8 cellular contexts compared by ENCODE assay signal in the genomic region with DNA sequence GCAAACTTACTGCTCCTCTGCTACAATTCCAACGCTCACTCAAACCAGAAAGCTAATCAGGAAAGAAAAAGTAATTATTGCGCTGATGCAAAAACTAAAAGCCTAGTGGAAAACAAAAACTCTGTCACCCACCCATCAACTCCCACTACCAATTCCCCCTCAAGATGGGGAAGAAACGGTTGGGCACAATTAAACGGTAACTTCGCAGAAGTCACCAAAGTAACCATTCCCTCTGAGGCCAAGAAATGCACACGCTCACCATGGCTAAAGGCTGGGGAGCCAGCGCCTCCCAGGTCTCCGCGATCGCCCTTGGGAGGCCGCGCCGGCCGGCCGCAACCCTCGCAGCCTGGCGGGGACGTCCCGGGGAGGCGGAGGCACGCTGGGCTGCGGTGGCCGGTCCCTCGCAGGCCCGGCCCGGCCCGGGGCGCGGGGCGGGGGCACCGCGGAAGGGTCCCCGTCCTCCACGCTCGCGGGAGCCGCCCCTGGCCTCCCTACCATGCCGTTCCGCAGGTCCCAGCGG. TPM values are rescaled to one million over a fixed set of nuclear protein-coding genes. Genes with fewer than 3 reads are reported as not detected.
DNase-seq lines count a peak whose midpoint lies in the region; ATAC-seq, FAIRE-seq and TF ChIP-seq lines count a peak whose summit lies in the region.

No MANE protein-coding gene starts in this region.

- 1% methylated on average over 39 of the region's 40 CpGs for WGBS in A549 (ENCODE audit: missing lambda C conversion rate)
- 2% methylated on average over 30 of the region's 40 CpGs; no CpG with 5 or more reads in 1 of the 2 experiments for WGBS in H1 (ENCODE audit: extremely low coverage in 1 of 2, insufficient coverage in 1 of 2, insufficient read length in 1 of 2, insufficient replicate concordance in 2 of 2, low coverage in 1 of 2, low lambda C conversion rate in 2 of 2, missing lambda C conversion rate in 1 of 2), 2 experiments

- H3K9ac ChIP-seq in H1 (replicated peaks in 1 of 4; ENCODE audit: extremely low read depth in 1 of 4, low read depth in 3 of 4, low read length in 3 of 4): peak overlapping the region; percentile 97 to 99 (median 98)

- CTCF ChIA-PET in A549 (lab: Yijun Ruan, JAX) (interaction anchor here (0.6 to 0.8 kb wide), 2 partner anchors 596 to 600 kb away, joined by 3 read pairs; no protein-coding TSS in a partner anchor), H1 (lab: Charles Lee; ENCODE audit: partially characterized antibody) (no interaction called here)

- peak overlapping the region; percentile 94 for H4K91ac ChIP-seq in H1 (replicated peaks; ENCODE audit: insufficient read length, low read length)

- FAIRE-seq in A549 (lab: Jason Lieb, UNC) (no peak), H1 (lab: Jason Lieb, UNC) (no peak), urothelium cell line (lab: Jason Lieb, UNC) (no peak)

- peak overlapping the region; percentile 6 for H3K4ac ChIP-seq in H1 (replicated peaks; ENCODE audit: insufficient read length, low read depth, low read length)

- 0 out of 3 replicates have a peak, but pooled peaks have one; percentile 7 for TF ChIP-seq CTCF in A549 (IDR thresholded peaks at IDR 0.05)
- TF ChIP-seq CTCF in Peyer's patch (IDR thresholded peaks at IDR 0.05): no peak
- no peak for TF ChIP-seq CTCF in H1 (IDR thresholded peaks at IDR 0.05; ENCODE audit: control extremely low read depth in 1 of 3, insufficient read depth in 1 of 3, low read depth in 1 of 3, low read length in 3 of 3)
- no peak for TF ChIP-seq CTCF in mesothelial cell of epicardium (IDR thresholded peaks at IDR 0.05; ENCODE audit: unreplicated experiment)

- peak overlapping the region; percentile 42; the same call in 1 of the 2 replicates for H2AK5ac ChIP-seq in H1 (ENCODE audit: low read depth, low read length)

- no peak overlapping the region for H2BK15ac ChIP-seq in H1 (ENCODE audit: low read length)

- H3K9me3 ChIP-seq in A549 (no peaks in the 10 kb centered on the region), Peyer's patch (no peaks in the 10 kb centered on the region), H1 (ENCODE audit: insufficient read depth in 2 of 2, low read depth in 1 of 2, low read length in 1 of 2) (no peaks in the 10 kb centered on the region)

- H3K4me1 ChIP-seq in A549: peaks cover 22% of the 10 kb centered on the region
- H3K4me1 ChIP-seq in Peyer's patch: peaks cover 0 to 12% (median 4%) of the 10 kb centered on the region in 4 donors
- H3K4me1 ChIP-seq in H1 (replicated peaks in 1 of 4; ENCODE audit: control insufficient read depth in 3 of 4, insufficient read depth in 4 of 4, low read length in 3 of 4): peaks cover 0 to 9% (median 6%) of the 10 kb centered on the region in 4 experiments; a peak in 4 of 7 replicates

- H3K56ac ChIP-seq in H1 (replicated peaks; ENCODE audit: insufficient read length, low read depth, low read length): peak overlapping the region; percentile 99

- no peak overlapping the region for H3K23ac ChIP-seq in H1 (ENCODE audit: insufficient read length)

- peak overlapping the region; percentile 94 for H2BK120ac ChIP-seq in H1 (replicated peaks; ENCODE audit: low read depth, low read length)

- no peak overlapping the region; the same call in 1 of the 2 replicates for H2BK12ac ChIP-seq in H1 (ENCODE audit: low read depth, low read length)

- TF ChIP-seq RAD21 in A549 (conservative IDR thresholded peaks at IDR 0.05 in 1 of 2, IDR thresholded peaks at IDR 0.05 in 1 of 2) (no peak), H1 (IDR thresholded peaks at IDR 0.05 in 1 of 2, conservative IDR thresholded peaks at IDR 0.05 in 1 of 2; ENCODE audit: low read depth in 2 of 2, low read length in 2 of 2) (no peak)

- no peaks in the 10 kb centered on the region for H3K9me3 Mint-ChIP-seq in mesothelial cell of epicardium

- POLR2A ChIA-PET in A549 (lab: Yijun Ruan, JAX) (interaction anchor here (0.5 to 1.4 kb wide), 3 partner anchors 20 to 1465 kb away, joined by 3 to 9 read pairs (median 4); partner anchors contain the start of genes ANXA2 and MINDY2), H1 (lab: Charles Lee; ENCODE audit: partially characterized antibody) (interaction anchor here (0.6 to 2.1 kb wide), 3 partner anchors 21 to 161 kb away, joined by 3 to 7 read pairs (median 6); partner anchors contain the start of gene MINDY2)

- H4K20me1 ChIP-seq in H1 (replicated peaks in 1 of 2; ENCODE audit: control insufficient read depth in 1 of 2, insufficient read depth in 2 of 2, low read length in 2 of 2): no peaks in the 10 kb centered on the region

- H3K14ac ChIP-seq in H1 (ENCODE audit: insufficient read length): no peak overlapping the region

- no peak for TF ChIP-seq POLR2A in A549 (IDR thresholded peaks at IDR 0.05; ENCODE audit: low read length)
- TF ChIP-seq POLR2A in Peyer's patch (IDR thresholded peaks at IDR 0.05): no peak
- TF ChIP-seq POLR2A in H1 (IDR thresholded peaks at IDR 0.05; ENCODE audit: control extremely low read depth in 1 of 2, low read depth in 2 of 2, low read length in 2 of 2): no peak

- no peak overlapping the region for H2AFZ ChIP-seq in H1 (ENCODE audit: low read length)

- H3K36me3 ChIP-seq in Peyer's patch (peaks cover 0 to 18% (median 0%) of the 10 kb centered on the region in 3 donors), H1 (ENCODE audit: control insufficient read depth in 2 of 4, insufficient read depth in 4 of 4, low read length in 3 of 4) (peaks cover 0 to 33% (median 6%) of the 10 kb centered on the region in 4 experiments; a peak in 5 of 8 replicates)

- H3K23me2 ChIP-seq in H1 (ENCODE audit: low read depth, low read length): peaks cover 3% of the 10 kb centered on the region; the same call in 1 of the 2 replicates

- DNase-seq in A549 (ENCODE audit: low read depth in 1 of 2, low spot score in 1 of 2) (no peak), Peyer's patch (peak in 1 of 3 donors; percentile 25), H1 (ENCODE audit: low read depth in 1 of 2, low spot score in 2 of 2) (no peak), mesothelial cell of epicardium (ENCODE audit: low spot score in 2 of 2, unreplicated experiment in 2 of 2) (peak in 1 of 2 experiments; percentile 79), urothelium cell line (ENCODE audit: low spot score) (peak; percentile 70), A172 (ENCODE audit: low spot score) (no peak)

- H2BK5ac ChIP-seq in H1 (ENCODE audit: low read depth, low read length): peak overlapping the region; percentile 98

- peak overlapping the region; percentile 92 for H3K4me3 ChIP-seq in A549
- peak overlapping the region; percentile 66 to 95 (median 87) for H3K4me3 ChIP-seq in Peyer's patch
- H3K4me3 ChIP-seq in H1 (ENCODE audit: extremely low read depth in 1 of 4, insufficient read depth in 2 of 4, low read depth in 3 of 4, low read length in 4 of 4): peak overlapping the region; percentile 87 to 99 (median 93)

- no peak overlapping the region for H2BK20ac ChIP-seq in H1 (ENCODE audit: low read length)

- peak overlapping the region; percentile 99 for H3K18ac ChIP-seq in H1 (ENCODE audit: extremely low read depth, low read length)

- peaks cover 13 to 51% of the 10 kb centered on the region in 2 experiments; a peak in 3 of 4 replicates for H3K79me2 ChIP-seq in H1 (ENCODE audit: control insufficient read depth in 1 of 2, insufficient read depth in 2 of 2, low read length in 2 of 2)

- TF ChIP-seq EP300 in A549 (IDR thresholded peaks at IDR 0.05): no peak
- TF ChIP-seq EP300 in H1 (IDR thresholded peaks at IDR 0.05; ENCODE audit: borderline replicate concordance in 1 of 2, low read depth in 2 of 2, low read length in 2 of 2): no peak

- peaks cover 4% of the 10 kb centered on the region for H3K36me3 Mint-ChIP-seq in mesothelial cell of epicardium

- peaks cover 25% of the 10 kb centered on the region for H3K4me1 Mint-ChIP-seq in mesothelial cell of epicardium

- H3K27me3 Mint-ChIP-seq in mesothelial cell of epicardium (ENCODE audit: low read depth): no peaks in the 10 kb centered on the region

- peak overlapping the region; percentile 97 for H3K27ac Mint-ChIP-seq in mesothelial cell of epicardium

- peak overlapping the region; percentile 98 for H4K8ac ChIP-seq in H1 (ENCODE audit: extremely low read depth, insufficient read depth, low read length)

- H3K27me3 ChIP-seq in Peyer's patch (no peaks in the 10 kb centered on the region), H1 (replicated peaks in 1 of 4; ENCODE audit: control insufficient read depth in 3 of 4, extremely low read depth in 1 of 4, insufficient read depth in 3 of 4, low read length in 3 of 4) (no peaks in the 10 kb centered on the region)

- ATAC-seq in A549 (peak in 1 of 2 experiments; percentile 65; a peak in 4 of 6 replicates), GM18499 (IDR thresholded peaks at IDR 0.05; ENCODE audit: insufficient read depth, unreplicated experiment) (peak; percentile 26), HG03025 (IDR thresholded peaks at IDR 0.05; ENCODE audit: low FRiP score, unreplicated experiment) (peak; percentile 39)

- H3K4me3 Mint-ChIP-seq in mesothelial cell of epicardium: peak overlapping the region; percentile 98

- H3K79me1 ChIP-seq in H1 (ENCODE audit: low read depth, low read length): no peaks in the 10 kb centered on the region

- H4K5ac ChIP-seq in H1 (ENCODE audit: insufficient read length, low read depth, low read length): peak overlapping the region; percentile 100

- H3K27ac ChIP-seq in A549 (peak overlapping the region; percentile 96 to 99), Peyer's patch (peak overlapping the region; percentile 93 to 100 (median 98)), H1 (ENCODE audit: low read depth, low read length) (peak overlapping the region; percentile 99)

- peak overlapping the region; percentile 85 for H3K4me2 ChIP-seq in A549
- H3K4me2 ChIP-seq in H1 (ENCODE audit: insufficient read depth in 1 of 2, low read depth in 2 of 2, low read length in 2 of 2): peak overlapping the region; percentile 76 to 93

RNA-seq across cellular contexts. Expression of gene SLTM, which starts 0.6 kb away (rescaled TPM):
- polyA plus RNA-seq in A549 (2011; rRNA removed) (89.0 and 93.5 TPM in 2 replicates), A549 (2017; fragmentation: RNase III; extraction: RNeasy Plus Mini Kit Qiagen cat#74134 plus additional on column Dnase treatment) (133 to 138 TPM (median 133 TPM) in 3 replicates), H1 (2011; rRNA removed) (30.8 and 43.9 TPM in 2 replicates)
- polyA plus RNA-seq in A549 (2012; cell fraction: cytosol; rRNA removed): 45.9 and 59.3 TPM in 2 replicates
- 88.5 and 126 TPM in 2 replicates for polyA plus RNA-seq in A549 (2012; cell fraction: nucleus; rRNA removed)
- 61.2 and 70.6 TPM in 2 replicates for polyA minus RNA-seq in A549 (2011; rRNA and poly(A)+ RNA removed)
- total RNA-seq in Peyer's patch (100 to 1,000 TPM in 3 of 4 donors, 10 to 100 TPM in 1; 82.3 to 408 (median 130) TPM), mesothelial cell of epicardium (111 to 116 TPM (median 111 TPM) in 3 replicates)
- 143 and 149 TPM in 2 replicates for total RNA-seq in H1 (2021; fragmentation: NEBNext Ultra II Directional; extraction: Animal tissue kit (Norgen Biotek cat#: 25700))
- 72.0 TPM for polyA plus RNA-seq in H1 (2011; cell fraction: cytosol; rRNA removed)
- polyA plus RNA-seq in H1 (2011; cell fraction: nucleus; rRNA removed): 91.5 TPM
- 131 to 240 TPM (median 157 TPM) in 4 replicates for polyA plus RNA-seq in H1 (2012, experiment 1 of 2)
- polyA plus RNA-seq in H1 (2012, experiment 2 of 2): 12.6 TPM
- polyA plus RNA-seq in H1 (2013, experiment 1 of 2): 122 TPM
- 119 TPM for polyA plus RNA-seq in H1 (2013, experiment 2 of 2)
- 41.2 and 44.8 TPM in 2 replicates for polyA minus RNA-seq in H1 (2011; rRNA and poly(A)+ RNA removed)
- 62.2 TPM for polyA minus RNA-seq in H1 (2011; cell fraction: cytosol; rRNA and poly(A)+ RNA removed)
- 228 TPM for polyA minus RNA-seq in H1 (2011; cell fraction: nucleus; rRNA and poly(A)+ RNA removed)
- total RNA-seq in A172 (2014; rRNA removed; shearing (Covaris generic)): 73.8 and 74.0 TPM in 2 replicates

RNA-seq across cellular contexts. Expression of gene RNF111, which starts 54.6 kb away (rescaled TPM):
- 42.7 and 46.9 TPM in 2 replicates for polyA plus RNA-seq in A549 (2011; rRNA removed)
- polyA plus RNA-seq in A549 (2012; cell fraction: cytosol; rRNA removed): 10.9 and 19.3 TPM in 2 replicates
- 18.5 and 22.7 TPM in 2 replicates for polyA plus RNA-seq in A549 (2012; cell fraction: nucleus; rRNA removed)
- 21.8 to 25.5 TPM (median 25.0 TPM) in 3 replicates for polyA plus RNA-seq in A549 (2017; fragmentation: RNase III; extraction: RNeasy Plus Mini Kit Qiagen cat#74134 plus additional on column Dnase treatment)
- polyA minus RNA-seq in A549 (2011; rRNA and poly(A)+ RNA removed): 143 and 197 TPM in 2 replicates
- total RNA-seq in Peyer's patch: 10 to 100 TPM; 24.5 to 45.4 (median 28.4) TPM
- total RNA-seq in H1 (2021; fragmentation: NEBNext Ultra II Directional; extraction: Animal tissue kit (Norgen Biotek cat#: 25700)): 26.6 and 29.1 TPM in 2 replicates
- polyA plus RNA-seq in H1 (2011; rRNA removed): 11.7 and 18.5 TPM in 2 replicates
- 14.9 TPM for polyA plus RNA-seq in H1 (2011; cell fraction: cytosol; rRNA removed)
- polyA plus RNA-seq in H1 (2011; cell fraction: nucleus; rRNA removed): 16.3 TPM
- polyA plus RNA-seq in H1 (2012, experiment 1 of 2): 14.5 to 24.3 TPM (median 19.4 TPM) in 4 replicates
- polyA plus RNA-seq in H1 (2012, experiment 2 of 2): 1.1 TPM
- 10.6 TPM for polyA plus RNA-seq in H1 (2013, experiment 1 of 2)
- polyA plus RNA-seq in H1 (2013, experiment 2 of 2): 9.1 TPM
- polyA minus RNA-seq in H1 (2011; rRNA and poly(A)+ RNA removed): 77.3 and 94.6 TPM in 2 replicates
- polyA minus RNA-seq in H1 (2011; cell fraction: cytosol; rRNA and poly(A)+ RNA removed): 26.9 TPM
- 56.4 TPM for polyA minus RNA-seq in H1 (2011; cell fraction: nucleus; rRNA and poly(A)+ RNA removed)
- total RNA-seq in mesothelial cell of epicardium: 41.4 to 43.0 TPM (median 42.0 TPM) in 3 replicates
- total RNA-seq in A172 (2014; rRNA removed; shearing (Covaris generic)): 13.5 and 18.4 TPM in 2 replicates

Comparison
In these comparisons a context has a peak if more than half of its experiments do, and no peak if none do; other contexts are left out.
1. Of the 18 proteins assayed by ChIP-seq in both H1 and A549: peak only in H1: none; only in A549: CTCF; in both: none; in neither: 17.